Comparison of ENCODE assay signal across 8 cellular contexts in the genomic region with DNA sequence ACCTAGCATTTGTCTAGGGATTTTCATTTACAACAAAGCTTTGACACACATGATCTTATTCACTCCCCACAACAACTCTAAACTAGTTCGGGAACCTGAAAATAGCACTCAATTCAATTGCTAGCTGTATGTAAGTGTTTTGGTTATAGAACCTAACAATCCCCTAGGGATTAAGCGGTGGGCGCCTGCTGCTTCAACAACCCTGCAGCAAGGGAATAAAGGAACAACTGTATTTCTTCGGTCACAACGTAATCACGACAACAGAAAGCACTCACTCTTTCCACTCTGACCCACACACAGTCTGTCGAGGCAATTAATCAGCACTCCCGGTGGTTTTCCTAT. TPM values are rescaled to one million over a fixed set of nuclear protein-coding genes. Genes with fewer than 3 reads are reported as not detected.
DNase-seq lines count a peak whose midpoint lies in the region; TF ChIP-seq lines count a peak whose summit lies in the region.

No MANE protein-coding gene starts in this region.

- TF ChIP-seq POLR2A in adrenal gland (IDR thresholded peaks at IDR 0.05): no peak

- peak overlapping the region; percentile 96 for H3K4me3 ChIP-seq in HUES6 (ENCODE audit: low read depth, low read length)
- H3K4me3 ChIP-seq in coronary artery: peak overlapping the region; percentile 73
- peak overlapping the region; percentile 81 for H3K4me3 ChIP-seq in osteoblast (ENCODE audit: insufficient read depth, low read length)
- H3K4me3 ChIP-seq in adrenal gland: peak overlapping the region in 1 of 4 donors; percentile 68

- H3K9me3 ChIP-seq in HUES6 (ENCODE audit: control insufficient read depth, insufficient read depth, low read depth, low read length): no peaks in the 10 kb centered on the region
- no peaks in the 10 kb centered on the region for H3K9me3 ChIP-seq in osteoblast (ENCODE audit: low read depth, low read length)
- no peaks in the 10 kb centered on the region for H3K9me3 ChIP-seq in adrenal gland (replicated peaks in 1 of 3)

- H3K27ac ChIP-seq in HUES6 (ENCODE audit: low read depth, low read length) (no peak overlapping the region), coronary artery (peak overlapping the region in 1 of 2 donors; percentile 86), osteoblast (ENCODE audit: low read depth, low read length) (no peak overlapping the region), adrenal gland (peak overlapping the region in 1 of 5 donors; percentile 51)

- DNase-seq in NCI-H2171 treated with DMSO at 0.1 percent for 48 hours (lab: John Stamatoyannopoulos, UW) (peak; percentile 46), NCI-H2171 (lab: John Stamatoyannopoulos, UW) (no peak), coronary artery (ENCODE audit: low spot score) (no peak), osteoblast (ENCODE audit: insufficient read length, low spot score, missing footprints) (no peak), iPS-NIHi7 (ENCODE audit: extremely low spot score) (no peak), T1000 (lab: John Stamatoyannopoulos, UW) (no peak), adrenal gland (no peak)

- no peak overlapping the region for H3K9ac ChIP-seq in HUES6 (ENCODE audit: low read length)

- peaks cover 14% of the 10 kb centered on the region for H3K79me2 ChIP-seq in osteoblast (ENCODE audit: insufficient read depth, low read length)

- no peaks in the 10 kb centered on the region for H4K20me1 ChIP-seq in osteoblast (ENCODE audit: insufficient read depth, low read length)

- H2AFZ ChIP-seq in osteoblast (ENCODE audit: low read length): peak overlapping the region; percentile 89

- H3K4me2 ChIP-seq in osteoblast (ENCODE audit: insufficient read depth, low read length): peak overlapping the region; percentile 85

- H3K4me1 ChIP-seq in HUES6 (ENCODE audit: control insufficient read depth, insufficient read depth, low read length) (peaks cover 36% of the 10 kb centered on the region), osteoblast (ENCODE audit: insufficient read depth, low read length) (peaks cover 4% of the 10 kb centered on the region), adrenal gland (replicated peaks in 1 of 2) (no peaks in the 10 kb centered on the region)

- peaks cover 15% of the 10 kb centered on the region; the same call in 1 of the 2 replicates for H3K27me3 ChIP-seq in HUES6 (ENCODE audit: control insufficient read depth, insufficient read depth, low read length)
- H3K27me3 ChIP-seq in osteoblast (ENCODE audit: insufficient read depth, low read length): no peaks in the 10 kb centered on the region
- H3K27me3 ChIP-seq in adrenal gland: no peaks in the 10 kb centered on the region

- intact Hi-C loops in adrenal gland (cut with DNase I): no loop called here

- H3K36me3 ChIP-seq in HUES6 (ENCODE audit: control insufficient read depth, insufficient read depth, low read length): no peaks in the 10 kb centered on the region
- H3K36me3 ChIP-seq in osteoblast (ENCODE audit: insufficient read depth, low read length): no peaks in the 10 kb centered on the region
- no peaks in the 10 kb centered on the region for H3K36me3 ChIP-seq in adrenal gland (replicated peaks in 1 of 2)

- WGBS in adrenal gland, 4 donors: 32 to 37% (median 34%) methylated on average over 8 of the region's 8 CpGs; no CpG with 5 or more reads in 1 of the 4 donors

- TF ChIP-seq CTCF in coronary artery (IDR thresholded peaks at IDR 0.05) (no peak), osteoblast (IDR thresholded peaks at IDR 0.05; ENCODE audit: extremely low read depth, low read depth, low read length) (no peak), adrenal gland (IDR thresholded peaks at IDR 0.05) (no peak)

RNA-seq across cellular contexts. Expression of a gene that starts 0.7 kb away (rescaled TPM):
- 21.0 and 25.6 TPM in 2 replicates for total RNA-seq in osteoblast
- total RNA-seq in adrenal gland: 10 to 100 TPM; 11.2 to 33.3 (median 13.4) TPM
- polyA plus RNA-seq in adrenal gland: 1 to 10 TPM; 3.2 to 8.2 (median 5.3) TPM
